13 cellular contexts compared by ENCODE assay signal in the genomic region with DNA sequence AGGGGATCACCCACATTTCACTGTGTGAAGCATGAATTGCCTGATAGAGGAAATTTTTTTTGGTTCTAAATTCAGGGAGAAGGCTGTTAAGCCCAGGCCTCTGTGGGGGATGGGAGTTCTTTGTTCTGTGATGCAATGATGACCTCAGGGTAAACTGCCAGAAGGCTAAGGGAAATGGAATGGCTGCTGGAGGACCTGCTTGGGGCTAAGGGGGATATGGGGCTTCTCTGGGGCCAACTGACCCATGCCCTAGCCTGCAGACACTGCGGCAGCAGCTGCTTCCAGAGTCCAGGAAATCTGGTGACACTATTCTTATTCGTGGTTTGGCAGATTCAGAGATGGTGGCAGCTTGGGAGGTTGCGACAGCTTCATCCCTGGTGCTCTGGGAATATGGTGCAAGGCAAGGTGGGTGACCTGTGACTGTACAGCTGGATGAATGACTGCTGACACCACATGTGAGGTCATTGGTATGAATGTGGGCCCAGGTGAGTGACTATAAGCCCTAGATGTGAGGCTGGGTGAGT. TPM values are rescaled to one million over a fixed set of nuclear protein-coding genes. Genes with fewer than 3 reads are reported as not detected.
DNase-seq lines count a peak whose midpoint lies in the region; ATAC-seq and TF ChIP-seq lines count a peak whose summit lies in the region.
"Had no signal": no experiment of that assay in that cellular context is flagged by ENCODE, and none has a peak within 500 bp of the region (broad histone marks: within the 10 kb centered on the region; RNA-seq: fewer than 3 reads in every experiment).

No MANE protein-coding gene starts in this region.

- no peak overlapping the region for H3K27ac Mint-ChIP-seq in MCF 10A (ENCODE audit: low read depth, unreplicated experiment)
- peak overlapping the region; percentile 23 for H3K27ac Mint-ChIP-seq in type B pancreatic cell

- no peak for ATAC-seq in lower lobe of right lung
- ATAC-seq in HG03565 (IDR thresholded peaks at IDR 0.05; ENCODE audit: unreplicated experiment), result no peak

- no peak for TF ChIP-seq POLR2A in breast epithelium (IDR thresholded peaks at IDR 0.05)

- no peaks in the 10 kb centered on the region for H3K27me3 ChIP-seq in breast epithelium
- H3K27me3 ChIP-seq in lower lobe of right lung (ENCODE audit: low read depth), result no peaks in the 10 kb centered on the region
- H3K27me3 ChIP-seq: SJSA1 had no signal

- H3K4me1 Mint-ChIP-seq in MCF 10A (ENCODE audit: insufficient read depth, unreplicated experiment) (peaks cover 16% of the 10 kb centered on the region), type B pancreatic cell (ENCODE audit: unreplicated experiment) (peaks cover 7% of the 10 kb centered on the region)

- H3K4me1 ChIP-seq in breast epithelium, result no peaks in the 10 kb centered on the region
- no peaks in the 10 kb centered on the region for H3K4me1 ChIP-seq in lower lobe of right lung
- H3K4me1 ChIP-seq: prostate gland, SJSA1 had no signal

- H3K27ac ChIP-seq in breast epithelium (peak overlapping the region in 1 of 2 donors; percentile 14), RWPE1 (peak overlapping the region; percentile 39), lower lobe of right lung (no peak overlapping the region)
- H3K27ac ChIP-seq: KMS-11, prostate gland, SJSA1 had no signal

- intact Hi-C loops in MCF 10A (cut with micrococcal nuclease) (no loop called here), breast epithelium (cut with DNase I; ENCODE audit: low total_unique reads) (loop anchor here (10.0 kb wide), 1 partner anchor 67 kb away; no protein-coding TSS in a partner anchor), lower lobe of right lung (cut with DNase I) (no loop called here)

- POLR2A ChIA-PET in MCF 10A (lab: Yijun Ruan, JAX), result interaction anchor here (0.7 to 3.7 kb wide), 5 partner anchors 10 to 38 kb away, joined by 3 to 29 read pairs (median 3); no protein-coding TSS in a partner anchor
- POLR2A ChIA-PET in RWPE1 (lab: Yijun Ruan, JAX; ENCODE audit: low non-redundant PET), result no interaction called here

- no peak for TF ChIP-seq CTCF in MCF 10A (IDR thresholded peaks at IDR 0.05; ENCODE audit: unreplicated experiment)
- no peak for TF ChIP-seq CTCF in breast epithelium (IDR thresholded peaks at IDR 0.05)
- TF ChIP-seq CTCF in RWPE1 (conservative IDR thresholded peaks at IDR 0.05; ENCODE audit: low read depth), result no peak
- TF ChIP-seq CTCF in fibroblast of mammary gland (conservative IDR thresholded peaks at IDR 0.05; ENCODE audit: control insufficient read depth, insufficient read depth, low read depth, low read length), result no peak
- no peak for TF ChIP-seq CTCF in type B pancreatic cell (conservative IDR thresholded peaks at IDR 0.05)
- no peak for TF ChIP-seq CTCF in lower lobe of right lung (IDR thresholded peaks at IDR 0.05)

- no TSS peak for BruUV-seq in MCF 10A (replicated peaks; lab: Mats Ljungman, UMichigan)

- H3K36me3 Mint-ChIP-seq in MCF 10A (ENCODE audit: insufficient read depth, unreplicated experiment) (peaks cover 5% of the 10 kb centered on the region), type B pancreatic cell (peaks cover 19% of the 10 kb centered on the region)

- H3K4me3 ChIP-seq in breast epithelium, result no peak overlapping the region
- no peak overlapping the region for H3K4me3 ChIP-seq in fibroblast of mammary gland (ENCODE audit: control insufficient read depth, low read depth, low read length)
- H3K4me3 ChIP-seq in lower lobe of right lung, result no peak overlapping the region
- H3K4me3 ChIP-seq: prostate gland, SJSA1 had no signal

- H3K27me3 Mint-ChIP-seq in MCF 10A (ENCODE audit: insufficient read depth, unreplicated experiment) (no peaks in the 10 kb centered on the region), type B pancreatic cell (no peaks in the 10 kb centered on the region)

- CTCF ChIA-PET in MCF 10A (lab: Yijun Ruan, JAX) (interaction anchor here (1.2 to 3.7 kb wide), 3 partner anchors 9 to 142 kb away, joined by 4 to 17 read pairs (median 12); no protein-coding TSS in a partner anchor), RWPE1 (lab: Yijun Ruan, JAX) (interaction anchor here (0.9 to 1.4 kb wide), 3 partner anchors 9 to 282 kb away, joined by 3 to 10 read pairs (median 4); partner anchors contain the start of gene PIGO)

- no peaks in the 10 kb centered on the region for H3K36me3 ChIP-seq in breast epithelium
- H3K36me3 ChIP-seq in lower lobe of right lung, result peaks cover 36% of the 10 kb centered on the region
- H3K36me3 ChIP-seq: SJSA1 had no signal

- no peaks in the 10 kb centered on the region for H3K9me3 ChIP-seq in breast epithelium
- H3K9me3 ChIP-seq in lower lobe of right lung, result no peaks in the 10 kb centered on the region
- H3K9me3 ChIP-seq: prostate gland, SJSA1 had no signal

- DNase-seq in MCF 10A (ENCODE audit: unreplicated experiment), result peak; percentile 51
- no peak for DNase-seq in breast epithelium (ENCODE audit: low spot score in 2 of 2)
- DNase-seq in RWPE1 (ENCODE audit: low spot score), result peak; percentile 25
- DNase-seq in fibroblast of mammary gland (ENCODE audit: low read depth), result peak; percentile 60
- DNase-seq in type B pancreatic cell (ENCODE audit: extremely low spot score, unreplicated experiment), result no peak
- DNase-seq in lower lobe of right lung, result no peak
- DNase-seq in activated CD4-positive, alpha-beta T cell treated with anti-CD3 and anti-CD28 coated beads, Interleukin-2, amount 50 U/mL, for 1 hour, result no peak
- DNase-seq: head of caudate nucleus; stimulated activated CD4-positive, alpha-beta T cell treated with anti-CD3 and anti-CD28 coated beads, Interleukin-4, amount 100 ng/mL, for 4 hours had no signal

- H3K9me3 Mint-ChIP-seq in MCF 10A (ENCODE audit: unreplicated experiment) (no peaks in the 10 kb centered on the region), type B pancreatic cell (no peaks in the 10 kb centered on the region)

- H3K4me3 Mint-ChIP-seq in MCF 10A (ENCODE audit: unreplicated experiment) (no peak overlapping the region), type B pancreatic cell (no peak overlapping the region)

RNA-seq across cellular contexts. Expression of gene VCP, which starts 30.3 kb away (rescaled TPM):
- total RNA-seq in MCF 10A (2022), result 146 and 156 TPM in 2 replicates
- total RNA-seq in breast epithelium, result 100 to 1,000 TPM; 150 to 173 (median 168) TPM
- total RNA-seq in type B pancreatic cell (ENCODE audit: low replicate concordance), result 258 and 285 TPM in 2 replicates
- 175 TPM for total RNA-seq in lower lobe of right lung

RNA-seq across cellular contexts. Expression of gene FANCG, which starts 37.6 kb away (rescaled TPM):
- 20.2 and 21.2 TPM in 2 replicates for total RNA-seq in MCF 10A (2022)
- 10 to 100 TPM; 10.7 to 15.2 (median 13.4) TPM for total RNA-seq in breast epithelium
- 33.9 and 72.6 TPM in 2 replicates for total RNA-seq in type B pancreatic cell (ENCODE audit: low replicate concordance)
- total RNA-seq in lower lobe of right lung, result 13.9 TPM

RNA-seq across cellular contexts. Expression of gene DNAJB5, which starts 52.6 kb away (rescaled TPM):
- 2.2 and 2.9 TPM in 2 replicates for total RNA-seq in MCF 10A (2022)
- 1 to 10 TPM; 5.4 to 9.0 (median 6.9) TPM for total RNA-seq in breast epithelium
- total RNA-seq in type B pancreatic cell (ENCODE audit: low replicate concordance), result 4.8 and 12.2 TPM in 2 replicates
- total RNA-seq in lower lobe of right lung, result 6.0 TPM

RNA-seq across cellular contexts. Expression of gene PIGO, which starts 54.2 kb away (rescaled TPM):
- total RNA-seq in MCF 10A (2022) (34.8 and 39.2 TPM in 2 replicates), breast epithelium (10 to 100 TPM; 15.4 to 24.9 (median 18.0) TPM), type B pancreatic cell (ENCODE audit: low replicate concordance) (24.6 and 28.1 TPM in 2 replicates), lower lobe of right lung (25.1 TPM)

Comparison
In these comparisons a context has a peak if more than half of its experiments do, and no peak if none do; other contexts are left out.
1. DNase-seq: peak in MCF 10A (single experiment), RWPE1 (single experiment) and fibroblast of mammary gland (single experiment); none in breast epithelium (0 of 2), type B pancreatic cell (single experiment), lower lobe of right lung (single experiment) and activated CD4-positive, alpha-beta T cell treated with anti-CD3 and anti-CD28 coated beads, Interleukin-2, amount 50 U/mL, for 1 hour (single experiment).